15 cellular contexts compared by ENCODE assay signal in the genomic region with DNA sequence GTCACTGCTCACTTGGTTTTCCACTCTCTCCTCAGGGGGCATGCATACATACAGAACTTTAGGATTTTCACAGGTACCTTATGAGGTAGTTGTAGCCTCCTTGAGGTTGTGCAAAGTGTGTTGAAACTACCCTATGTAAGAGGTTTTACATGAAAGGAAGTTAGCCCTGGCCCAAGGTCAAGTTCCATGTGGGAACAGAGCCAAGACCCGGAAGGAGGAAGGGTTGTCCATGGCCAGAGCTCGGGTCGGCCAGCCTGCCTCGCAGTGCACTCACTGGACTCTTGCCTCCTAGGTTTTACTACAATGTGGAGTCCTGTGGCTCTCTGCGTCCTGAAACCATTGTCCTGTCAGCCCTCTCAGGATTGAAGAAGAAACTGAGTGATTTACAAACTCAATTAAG. TPM values are rescaled to one million over a fixed set of nuclear protein-coding genes. Genes with fewer than 3 reads are reported as not detected.
DNase-seq lines count a peak whose midpoint lies in the region; ATAC-seq, FAIRE-seq and TF ChIP-seq lines count a peak whose summit lies in the region.
"Had no signal": no experiment of that assay in that cellular context is flagged by ENCODE, and none has a peak within 500 bp of the region (broad histone marks: within the 10 kb centered on the region; RNA-seq: fewer than 3 reads in every experiment).

No MANE protein-coding gene starts in this region.

- H3K9me3 ChIP-seq in K562 (replicated peaks; ENCODE audit: control insufficient read depth, insufficient read depth, low read depth, low read length) (no peaks in the 10 kb centered on the region), mucosa of rectum (ENCODE audit: control insufficient read depth in 2 of 2, low read length in 2 of 2) (no peaks in the 10 kb centered on the region)

- 74% methylated on average over 5 of the region's 5 CpGs for WGBS in K562 (ENCODE audit: insufficient coverage, low coverage, missing lambda C conversion rate)

- POLR2A ChIA-PET in K562 (lab: Yijun Ruan, JAX) = interaction anchor here (1.1 to 1.5 kb wide), 4 partner anchors 8 to 72 kb away, joined by 3 to 7 read pairs (median 4); partner anchors contain the start of genes ADGRG5, CIAPIN1, COQ9 and POLR2C

- intact Hi-C loops in K562 (cut with micrococcal nuclease) = no loop called here
- intact Hi-C loops in left cardiac atrium (cut with DNase I) = no loop called here
- intact Hi-C loops in activated naive CD4-positive, alpha-beta T cell treated with anti-CD3 and anti-CD28 coated beads for 36 hours (cut with micrococcal nuclease) = no loop called here
- intact Hi-C loops in posterior cingulate gyrus (cut with DNase I) = no loop called here

- H3K4me1 Mint-ChIP-seq in activated naive CD4-positive, alpha-beta T cell treated with anti-CD3 and anti-CD28 coated beads for 36 hours (ENCODE audit: low read depth) = peaks cover 12% of the 10 kb centered on the region

- no TSS peak for BruUV-seq in K562 (replicated peaks; lab: Mats Ljungman, UMichigan)

- no peaks in the 10 kb centered on the region for H3K27me3 ChIP-seq in K562 (ENCODE audit: control insufficient read depth in 2 of 2, insufficient read depth in 2 of 2, low read length in 2 of 2)
- no peaks in the 10 kb centered on the region for H3K27me3 ChIP-seq in mucosa of rectum (ENCODE audit: control insufficient read depth in 2 of 2, insufficient read depth in 2 of 2, low read length in 2 of 2)
- H3K27me3 ChIP-seq: dorsolateral prefrontal cortex, foreskin keratinocyte had no signal

- H3K27ac ChIP-seq in K562 (ENCODE audit: extremely low read depth, low read depth, low read length) (no peak overlapping the region; the same call in 2 of the 3 replicates), mucosa of rectum (ENCODE audit: low read depth in 2 of 2, low read length in 2 of 2) (peak overlapping the region; percentile 70 to 72)
- H3K27ac ChIP-seq: foreskin keratinocyte had no signal

- TF ChIP-seq CTCF in K562 (IDR thresholded peaks at IDR 0.05 in 2 of 3, conservative IDR thresholded peaks at IDR 0.05 in 1 of 3; ENCODE audit: insufficient read depth in 2 of 3, low read depth in 1 of 3, low read length in 3 of 3) = no peak

- TF ChIP-seq RAD21 in K562 (CRISPR knock-in tag; conservative IDR thresholded peaks at IDR 0.05 in 1 of 2, IDR thresholded peaks at IDR 0.05 in 1 of 2) = no peak

- no peak for TF ChIP-seq EP300 in K562 (IDR thresholded peaks at IDR 0.05; ENCODE audit: low read length)

- CTCF ChIA-PET in K562 (lab: Yijun Ruan, JAX; ENCODE audit: low intra/inter-chr PET ratio) = interaction anchor here (0.6 kb wide), 1 partner anchor 893 kb away, joined by 3 read pairs; no protein-coding TSS in a partner anchor
- CTCF ChIA-PET in activated naive CD4-positive, alpha-beta T cell treated with anti-CD3 and anti-CD28 coated beads for 36 hours (lab: Charles Lee) = interaction anchor here (0.8 kb wide), 1 partner anchor 49 kb away, joined by 3 read pairs; no protein-coding TSS in a partner anchor

- H3K27me3 Mint-ChIP-seq in activated naive CD4-positive, alpha-beta T cell treated with anti-CD3 and anti-CD28 coated beads for 36 hours (ENCODE audit: low read depth) = no peaks in the 10 kb centered on the region

- H3K79me2 ChIP-seq in K562 (ENCODE audit: control insufficient read depth, insufficient read depth, low read length) = no peaks in the 10 kb centered on the region

- ATAC-seq in K562 = no peak
- ATAC-seq in left cardiac atrium = peak; percentile 55 to 74
- ATAC-seq: activated CD4-positive, CD25-positive, alpha-beta regulatory T cell treated with anti-CD3 and anti-CD28 coated beads, Interleukin-2, amount 50 U/mL, for 24 hours; foreskin keratinocyte had no signal

- 0 out of 2 replicates have a peak, but pooled peaks cover 4% of the 10 kb centered on the region for H4K20me1 ChIP-seq in K562 (replicated peaks; ENCODE audit: control insufficient read depth, insufficient read depth, low read length)

- H3K9me3 Mint-ChIP-seq in activated naive CD4-positive, alpha-beta T cell treated with anti-CD3 and anti-CD28 coated beads for 36 hours = no peaks in the 10 kb centered on the region

- H3K36me3 ChIP-seq in K562 (ENCODE audit: control insufficient read depth, insufficient read depth, low read length) (peaks cover 81% of the 10 kb centered on the region), mucosa of rectum (ENCODE audit: control insufficient read depth in 2 of 2, insufficient read depth in 2 of 2, low read length in 2 of 2) (peaks cover 67 to 76% of the 10 kb centered on the region in 2 donors)

- TF ChIP-seq POLR2A in K562 (conservative IDR thresholded peaks at IDR 0.05) = no peak

- H3K4me1 ChIP-seq in K562 (replicated peaks in 1 of 2; ENCODE audit: control insufficient read depth in 2 of 2, insufficient read depth in 2 of 2, low read length in 2 of 2) (peaks cover 0 to 8% of the 10 kb centered on the region in 2 experiments; a peak in 3 of 5 replicates), mucosa of rectum (ENCODE audit: control insufficient read depth in 2 of 2, insufficient read depth in 2 of 2, low read length in 2 of 2) (peaks cover 20 to 26% of the 10 kb centered on the region in 2 donors)
- H3K4me1 ChIP-seq: foreskin keratinocyte had no signal

- H3K4me3 Mint-ChIP-seq in activated naive CD4-positive, alpha-beta T cell treated with anti-CD3 and anti-CD28 coated beads for 36 hours = no peak overlapping the region

- H3K9ac ChIP-seq in K562 (ENCODE audit: insufficient read depth in 1 of 2, low read depth in 2 of 2, low read length in 2 of 2) (no peak overlapping the region), mucosa of rectum (ENCODE audit: low read depth in 1 of 2, low read length in 2 of 2) (peak overlapping the region in 1 of 2 donors; percentile 14)

- peaks cover 15% of the 10 kb centered on the region for H3K36me3 Mint-ChIP-seq in activated naive CD4-positive, alpha-beta T cell treated with anti-CD3 and anti-CD28 coated beads for 36 hours (ENCODE audit: low read depth)

- DNase-seq in AG08395 (ENCODE audit: low spot score) (peak; percentile 11), K562 (ENCODE audit: extremely low read depth in 1 of 4, low spot score in 3 of 4) (no peak), left cardiac atrium (peak; percentile 74), COR-L47 (lab: John Stamatoyannopoulos, UW) (no peak), amniotic stem cell (lab: John Stamatoyannopoulos, UW) (no peak), posterior cingulate gyrus (no peak)
- DNase-seq in activated naive CD4-positive, alpha-beta T cell treated with anti-CD3 and anti-CD28 coated beads for 36 hours = no peak
- DNase-seq: DMS153, foreskin keratinocyte, NCI-H1092 treated with DMSO at 0.1 percent for 48 hours, NCI-H446, OCI-M1 had no signal

- H3K27ac Mint-ChIP-seq in activated naive CD4-positive, alpha-beta T cell treated with anti-CD3 and anti-CD28 coated beads for 36 hours = no peak overlapping the region

- in situ Hi-C loops in K562 (cut with MboI) = no loop called here

- H3K4me3 ChIP-seq in K562 (no peak overlapping the region), mucosa of rectum (ENCODE audit: low read length in 2 of 2) (no peak overlapping the region)
- H3K4me3 ChIP-seq: dorsolateral prefrontal cortex had no signal

- peak; percentile 32 for FAIRE-seq in K562 (lab: Jason Lieb, UNC)

- H3K9me1 ChIP-seq in K562 (ENCODE audit: control insufficient read depth, insufficient read depth, low read length) = peaks cover 3% of the 10 kb centered on the region

- H3K4me2 ChIP-seq in K562 (ENCODE audit: insufficient read depth, low read length) = no peak overlapping the region

- no peak overlapping the region for H2AFZ ChIP-seq in K562 (ENCODE audit: low read depth, low read length)

RNA-seq across cellular contexts. Expression of gene POLR2C, which starts 8.2 kb away (rescaled TPM):
- 125 and 216 TPM in 2 replicates for total RNA-seq in K562 (2011; cell fraction: chromatin; rRNA removed; ENCODE audit: low replicate concordance)
- total RNA-seq in K562 (2011; cell fraction: nucleolus; rRNA removed) = 143 and 160 TPM in 2 replicates
- total RNA-seq in K562 (2011; cell fraction: nucleoplasm; rRNA removed) = 131 and 142 TPM in 2 replicates
- total RNA-seq in K562 (2014; rRNA removed) = 131 and 139 TPM in 2 replicates
- total RNA-seq in K562 (2014; rRNA removed; fragmentation: Illumina TruSeq; extraction: Trizol) = 89.3 and 90.1 TPM in 2 replicates
- 92.3 and 93.9 TPM in 2 replicates for total RNA-seq in K562 (2015; rRNA removed; fragmentation: Illumina TruSeq; extraction: Trizol)
- 77.2 and 84.5 TPM in 2 replicates for total RNA-seq in K562 (2021)
- polyA plus RNA-seq in K562 (2011; rRNA removed) = 163 and 170 TPM in 2 replicates
- polyA plus RNA-seq in K562 (2011; cell fraction: cytosol; rRNA removed) = 234 and 242 TPM in 2 replicates
- 143 and 206 TPM in 2 replicates for polyA plus RNA-seq in K562 (2011; cell fraction: nucleus; rRNA removed)
- 79.8 and 97.9 TPM in 2 replicates for polyA plus RNA-seq in K562 (2012)
- polyA plus RNA-seq in K562 (2014; fragmentation: Illumina TruSeq; extraction: Trizol) = 107 and 131 TPM in 2 replicates
- 10 to 100 TPM; 70.3 to 87.4 TPM for polyA plus RNA-seq in K562 (2014; fragmentation: Nextera tagmentation; extraction: Ambion mirVana)
- polyA plus RNA-seq in K562 (2014; rRNA removed) = 97.5 and 108 TPM in 2 replicates
- polyA minus RNA-seq in K562 (2011; rRNA and poly(A)+ RNA removed) = 176 and 218 TPM in 2 replicates
- 109 TPM in 2 replicates for polyA minus RNA-seq in K562 (2011; cell fraction: cytosol; rRNA and poly(A)+ RNA removed)
- 69.1 and 102 TPM in 2 replicates for polyA minus RNA-seq in K562 (2011; cell fraction: nucleus; rRNA and poly(A)+ RNA removed)
- total RNA-seq in left cardiac atrium = 10 to 100 TPM; 33.2 to 41.9 TPM
- total RNA-seq in activated naive CD4-positive, alpha-beta T cell treated with anti-CD3 and anti-CD28 coated beads for 36 hours = 10 to 100 TPM; 49.4 to 53.0 TPM

RNA-seq across cellular contexts. Expression of gene DOK4, which starts 15.6 kb away (rescaled TPM):
- total RNA-seq in K562 (2011; cell fraction: chromatin; rRNA removed; ENCODE audit: low replicate concordance) = 3.9 and 13.2 TPM in 2 replicates
- 9.2 and 12.2 TPM in 2 replicates for total RNA-seq in K562 (2011; cell fraction: nucleolus; rRNA removed)
- 6.3 and 7.6 TPM in 2 replicates for total RNA-seq in K562 (2011; cell fraction: nucleoplasm; rRNA removed)
- 14.4 and 18.9 TPM in 2 replicates for total RNA-seq in K562 (2014; rRNA removed)
- total RNA-seq in K562 (2014; rRNA removed; fragmentation: Illumina TruSeq; extraction: Trizol) = 2.3 and 3.2 TPM in 2 replicates
- 8.3 and 9.3 TPM in 2 replicates for total RNA-seq in K562 (2015; rRNA removed; fragmentation: Illumina TruSeq; extraction: Trizol)
- total RNA-seq in K562 (2021) = 11.0 and 11.4 TPM in 2 replicates
- polyA plus RNA-seq in K562 (2011; rRNA removed) = 10.8 and 11.3 TPM in 2 replicates
- polyA plus RNA-seq in K562 (2011; cell fraction: cytosol; rRNA removed) = 14.0 and 19.6 TPM in 2 replicates
- polyA plus RNA-seq in K562 (2011; cell fraction: nucleus; rRNA removed) = 23.7 and 31.1 TPM in 2 replicates
- 10.2 and 13.2 TPM in 2 replicates for polyA plus RNA-seq in K562 (2012)
- 6.5 and 9.5 TPM in 2 replicates for polyA plus RNA-seq in K562 (2014; fragmentation: Illumina TruSeq; extraction: Trizol)
- polyA plus RNA-seq in K562 (2014; fragmentation: Nextera tagmentation; extraction: Ambion mirVana) = under 1 TPM; 0.10 TPM
- polyA plus RNA-seq in K562 (2014; rRNA removed) = 12.4 and 16.4 TPM in 2 replicates
- polyA minus RNA-seq in K562 (2011; rRNA and poly(A)+ RNA removed) = 3.6 and 5.5 TPM in 2 replicates
- 5.9 and 6.1 TPM in 2 replicates for polyA minus RNA-seq in K562 (2011; cell fraction: cytosol; rRNA and poly(A)+ RNA removed)
- 5.2 and 5.3 TPM in 2 replicates for polyA minus RNA-seq in K562 (2011; cell fraction: nucleus; rRNA and poly(A)+ RNA removed)
- 10 to 100 TPM; 14.2 to 14.5 TPM for total RNA-seq in left cardiac atrium
- 1 to 10 TPM; 5.0 to 6.2 TPM for total RNA-seq in activated naive CD4-positive, alpha-beta T cell treated with anti-CD3 and anti-CD28 coated beads for 36 hours

RNA-seq across cellular contexts. Expression of gene COQ9, which starts 23.4 kb away (rescaled TPM):
- 89.8 and 122 TPM in 2 replicates for total RNA-seq in K562 (2011; cell fraction: chromatin; rRNA removed; ENCODE audit: low replicate concordance)
- total RNA-seq in K562 (2011; cell fraction: nucleolus; rRNA removed) = 76.9 and 77.6 TPM in 2 replicates
- 91.4 and 128 TPM in 2 replicates for total RNA-seq in K562 (2011; cell fraction: nucleoplasm; rRNA removed)
- 74.4 and 98.2 TPM in 2 replicates for total RNA-seq in K562 (2014; rRNA removed)
- 62.5 and 65.5 TPM in 2 replicates for total RNA-seq in K562 (2014; rRNA removed; fragmentation: Illumina TruSeq; extraction: Trizol)
- total RNA-seq in K562 (2015; rRNA removed; fragmentation: Illumina TruSeq; extraction: Trizol) = 68.9 and 71.4 TPM in 2 replicates
- total RNA-seq in K562 (2021) = 63.3 and 63.7 TPM in 2 replicates
- 139 and 143 TPM in 2 replicates for polyA plus RNA-seq in K562 (2011; rRNA removed)
- polyA plus RNA-seq in K562 (2011; cell fraction: cytosol; rRNA removed) = 148 and 155 TPM in 2 replicates
- 246 and 249 TPM in 2 replicates for polyA plus RNA-seq in K562 (2011; cell fraction: nucleus; rRNA removed)
- polyA plus RNA-seq in K562 (2012) = 62.1 and 66.0 TPM in 2 replicates
- 92.0 and 110 TPM in 2 replicates for polyA plus RNA-seq in K562 (2014; fragmentation: Illumina TruSeq; extraction: Trizol)
- 10 to 100 TPM; 35.0 to 55.2 TPM for polyA plus RNA-seq in K562 (2014; fragmentation: Nextera tagmentation; extraction: Ambion mirVana)
- polyA plus RNA-seq in K562 (2014; rRNA removed) = 84.2 and 102 TPM in 2 replicates
- 93.4 and 108 TPM in 2 replicates for polyA minus RNA-seq in K562 (2011; rRNA and poly(A)+ RNA removed)
- 34.5 and 39.3 TPM in 2 replicates for polyA minus RNA-seq in K562 (2011; cell fraction: cytosol; rRNA and poly(A)+ RNA removed)
- polyA minus RNA-seq in K562 (2011; cell fraction: nucleus; rRNA and poly(A)+ RNA removed) = 46.4 and 57.6 TPM in 2 replicates
- total RNA-seq in left cardiac atrium = 100 to 1,000 TPM in 1 of 2 donors, 10 to 100 TPM in 1; 98.9 to 128 TPM
- total RNA-seq in activated naive CD4-positive, alpha-beta T cell treated with anti-CD3 and anti-CD28 coated beads for 36 hours = 10 to 100 TPM; 30.6 TPM

RNA-seq across cellular contexts. Expression of gene CIAPIN1, which starts 23.5 kb away (rescaled TPM):
- 76.1 and 94.2 TPM in 2 replicates for total RNA-seq in K562 (2011; cell fraction: chromatin; rRNA removed; ENCODE audit: low replicate concordance)
- 47.2 and 48.7 TPM in 2 replicates for total RNA-seq in K562 (2011; cell fraction: nucleolus; rRNA removed)
- 57.9 and 64.7 TPM in 2 replicates for total RNA-seq in K562 (2011; cell fraction: nucleoplasm; rRNA removed)
- total RNA-seq in K562 (2014; rRNA removed) (79.2 and 100 TPM in 2 replicates), K562 (2014; rRNA removed; fragmentation: Illumina TruSeq; extraction: Trizol) (78.2 and 83.6 TPM in 2 replicates), K562 (2015; rRNA removed; fragmentation: Illumina TruSeq; extraction: Trizol) (71.8 and 74.6 TPM in 2 replicates), K562 (2021) (95.7 and 102 TPM in 2 replicates), left cardiac atrium (10 to 100 TPM; 36.5 to 77.0 TPM)
- polyA plus RNA-seq in K562 (2011; rRNA removed) (98.1 and 104 TPM in 2 replicates), K562 (2014; fragmentation: Illumina TruSeq; extraction: Trizol) (85.8 and 87.4 TPM in 2 replicates), K562 (2014; fragmentation: Nextera tagmentation; extraction: Ambion mirVana) (100 to 1,000 TPM; 256 to 263 TPM), K562 (2014; rRNA removed) (68.3 and 72.8 TPM in 2 replicates)
- polyA plus RNA-seq in K562 (2011; cell fraction: cytosol; rRNA removed) = 79.8 and 91.8 TPM in 2 replicates
- polyA plus RNA-seq in K562 (2011; cell fraction: nucleus; rRNA removed) = 64.2 and 65.5 TPM in 2 replicates
- 59.6 and 73.4 TPM in 2 replicates for polyA plus RNA-seq in K562 (2012)
- 67.4 and 77.9 TPM in 2 replicates for polyA minus RNA-seq in K562 (2011; rRNA and poly(A)+ RNA removed)
- 23.9 and 35.3 TPM in 2 replicates for polyA minus RNA-seq in K562 (2011; cell fraction: cytosol; rRNA and poly(A)+ RNA removed)
- polyA minus RNA-seq in K562 (2011; cell fraction: nucleus; rRNA and poly(A)+ RNA removed) = 14.1 and 24.7 TPM in 2 replicates
- total RNA-seq in activated naive CD4-positive, alpha-beta T cell treated with anti-CD3 and anti-CD28 coated beads for 36 hours = 10 to 100 TPM; 29.5 to 31.0 TPM

Comparison
In these comparisons a context has a peak if more than half of its experiments do, and no peak if none do; other contexts are left out.
1. DNase-seq: peak in AG08395 (single experiment) and left cardiac atrium (single experiment); none in K562 (0 of 4), COR-L47 (single experiment), amniotic stem cell (single experiment), activated naive CD4-positive, alpha-beta T cell treated with anti-CD3 and anti-CD28 coated beads for 36 hours (single experiment) and posterior cingulate gyrus (0 of 10).